In the genomic region with DNA sequence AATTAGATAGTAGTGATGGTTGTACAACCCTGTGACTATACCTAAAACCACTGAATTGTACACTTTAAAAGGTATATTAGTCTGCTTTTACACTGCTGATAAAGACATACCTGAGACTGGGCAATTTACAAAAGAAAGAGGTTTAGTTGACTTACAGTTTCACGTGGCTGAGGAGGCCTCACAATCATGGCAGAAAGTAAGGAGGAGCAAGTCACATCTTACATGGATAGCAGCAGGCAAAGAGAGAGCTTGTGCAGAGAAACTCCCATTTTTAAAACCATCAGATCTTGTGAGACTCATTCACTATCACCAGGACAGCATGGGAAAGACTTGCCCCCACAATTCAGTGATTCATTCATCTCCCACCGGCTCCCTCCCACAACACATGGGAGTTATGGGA, we compare ENCODE assay signal across 6 cellular contexts.
DNase-seq lines count a peak whose midpoint lies in the region; ATAC-seq, FAIRE-seq and TF ChIP-seq lines count a peak whose summit lies in the region.
"Not testable (repeated sequence)": the region's sequence is repeated elsewhere in the genome, so short reads cannot be mapped to it uniquely, and the experiment has no call there.

No MANE protein-coding gene starts in this region.

- intact Hi-C loops in activated B cell treated with CpG ODN at 0.5 μM for 24 hours (cut with micrococcal nuclease) = loop anchor here (5.0 to 10.0 kb wide), 2 partner anchors 105 to 427 kb away; no protein-coding TSS in a partner anchor

- H3K4me3 Mint-ChIP-seq in activated B cell treated with CpG ODN at 0.5 μM for 24 hours; osteocyte (ENCODE audit: unreplicated experiment); stimulated activated naive B cell treated with anti-CD40 and anti-IgM and Interleukin-4, amounts not matched to agents 10 μg/mL and 1 μg/mL and 100 μg/mL, for 72 hours: not testable (repeated sequence)
- H3K4me3 Mint-ChIP-seq in naive B cell = peak overlapping the region in 1 of 8 donors; percentile 21

- not testable (repeated sequence) for DNase-seq in GM18507 (ENCODE audit: extremely low spot score, insufficient read length, low read depth); activated B cell treated with CpG ODN at 0.5 μM for 24 hours; naive B cell; stimulated activated naive B cell treated with anti-CD40 and anti-IgM and Interleukin-4, amounts not matched to agents 10 μg/mL and 1 μg/mL and 100 μg/mL, for 72 hours
- DNase-seq in islet precursor cell (peak; percentile 3), osteocyte (ENCODE audit: extremely low spot score, unreplicated experiment) (peak; percentile 1)

- not testable (repeated sequence) for H3K27me3 Mint-ChIP-seq in activated B cell treated with CpG ODN at 0.5 μM for 24 hours; naive B cell; stimulated activated naive B cell treated with anti-CD40 and anti-IgM and Interleukin-4, amounts not matched to agents 10 μg/mL and 1 μg/mL and 100 μg/mL, for 72 hours
- H3K27me3 Mint-ChIP-seq in osteocyte (ENCODE audit: unreplicated experiment) = peaks cover 30% of the 10 kb centered on the region

- H3K36me3 Mint-ChIP-seq in activated B cell treated with CpG ODN at 0.5 μM for 24 hours (ENCODE audit: low read depth) (peaks cover 18% of the 10 kb centered on the region), naive B cell (peaks cover 8 to 24% of the 10 kb centered on the region in 2 donors)
- H3K36me3 Mint-ChIP-seq in osteocyte (ENCODE audit: unreplicated experiment) = not testable (repeated sequence)
- H3K36me3 Mint-ChIP-seq in stimulated activated naive B cell treated with anti-CD40 and anti-IgM and Interleukin-4, amounts not matched to agents 10 μg/mL and 1 μg/mL and 100 μg/mL, for 72 hours = peaks cover 10 to 17% of the 10 kb centered on the region in 2 donors

- not testable (repeated sequence) for ATAC-seq in activated B cell treated with CpG ODN at 0.5 μM for 24 hours (ENCODE audit: low read depth); naive B cell (ENCODE audit: low read depth in 2 of 2); stimulated activated naive B cell treated with anti-CD40 and anti-IgM and Interleukin-4, amounts not matched to agents 10 μg/mL and 1 μg/mL and 100 μg/mL, for 72 hours (replicated peaks)

- POLR2A ChIA-PET in activated B cell treated with CpG ODN at 0.5 μM for 24 hours (lab: Charles Lee) = not testable (repeated sequence)

- peaks cover 65% of the 10 kb centered on the region for H3K4me1 Mint-ChIP-seq in activated B cell treated with CpG ODN at 0.5 μM for 24 hours
- peaks cover 37 to 64% (median 61%) of the 10 kb centered on the region in 3 donors for H3K4me1 Mint-ChIP-seq in naive B cell
- H3K4me1 Mint-ChIP-seq in osteocyte (ENCODE audit: unreplicated experiment) = not testable (repeated sequence)
- peaks cover 36 to 47% of the 10 kb centered on the region in 2 donors for H3K4me1 Mint-ChIP-seq in stimulated activated naive B cell treated with anti-CD40 and anti-IgM and Interleukin-4, amounts not matched to agents 10 μg/mL and 1 μg/mL and 100 μg/mL, for 72 hours

- TF ChIP-seq CTCF in activated B cell treated with CpG ODN at 0.5 μM for 24 hours (IDR thresholded peaks at IDR 0.05); osteocyte (IDR thresholded peaks at IDR 0.05): not testable (repeated sequence)

- peak; percentile 67 for FAIRE-seq in GM18507 (lab: Jason Lieb, UNC)

- CTCF ChIA-PET in activated B cell treated with CpG ODN at 0.5 μM for 24 hours (lab: Charles Lee) = not testable (repeated sequence)

- peaks cover 12% of the 10 kb centered on the region for H3K9me3 Mint-ChIP-seq in activated B cell treated with CpG ODN at 0.5 μM for 24 hours
- peaks cover 5 to 27% (median 11%) of the 10 kb centered on the region in 7 donors for H3K9me3 Mint-ChIP-seq in naive B cell
- not testable (repeated sequence) for H3K9me3 Mint-ChIP-seq in osteocyte (ENCODE audit: unreplicated experiment)
- H3K9me3 Mint-ChIP-seq in stimulated activated naive B cell treated with anti-CD40 and anti-IgM and Interleukin-4, amounts not matched to agents 10 μg/mL and 1 μg/mL and 100 μg/mL, for 72 hours = peaks cover 11 to 13% of the 10 kb centered on the region in 2 donors

- peak overlapping the region; percentile 59 for H3K27ac Mint-ChIP-seq in activated B cell treated with CpG ODN at 0.5 μM for 24 hours
- peak overlapping the region; percentile 23 to 96 (median 77) for H3K27ac Mint-ChIP-seq in naive B cell
- H3K27ac Mint-ChIP-seq in osteocyte (ENCODE audit: unreplicated experiment) = not testable (repeated sequence)
- H3K27ac Mint-ChIP-seq in stimulated activated naive B cell treated with anti-CD40 and anti-IgM and Interleukin-4, amounts not matched to agents 10 μg/mL and 1 μg/mL and 100 μg/mL, for 72 hours = peak overlapping the region; percentile 51
